Comparison of ENCODE assay signal across 17 cellular contexts in the genomic region with DNA sequence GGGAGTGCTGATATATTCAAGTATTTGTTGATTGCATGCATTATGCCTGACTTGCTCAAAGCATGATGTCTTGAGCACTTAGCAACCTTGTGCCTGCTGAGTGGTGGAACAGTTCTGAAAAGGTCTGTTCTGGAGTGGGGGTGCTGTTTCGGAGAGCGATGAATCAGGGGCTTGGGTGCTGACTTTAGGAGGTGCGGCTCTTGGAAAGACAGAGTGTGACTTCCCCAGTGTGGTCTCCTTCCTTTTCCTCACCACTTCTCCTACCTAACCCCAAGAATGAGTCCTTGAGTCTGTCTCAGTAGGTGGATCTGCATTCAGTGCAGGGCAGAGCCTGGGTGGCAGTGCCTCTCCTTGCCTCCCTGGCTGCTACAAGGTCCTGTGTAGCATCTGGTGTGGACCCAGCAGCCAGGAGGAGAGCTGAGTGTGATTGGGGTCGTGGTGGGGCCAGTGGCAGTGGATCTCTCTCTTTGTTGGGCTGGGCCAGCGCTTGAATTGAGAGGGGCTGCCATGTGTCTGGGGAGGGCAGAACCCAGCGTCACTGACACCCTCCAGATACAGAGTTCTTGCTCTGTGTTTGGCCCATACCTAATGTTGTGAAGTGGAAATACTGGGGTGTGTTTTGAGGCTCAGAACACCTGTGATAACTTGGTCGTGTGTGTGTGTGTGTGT. TPM values are rescaled to one million over a fixed set of nuclear protein-coding genes. Genes with fewer than 3 reads are reported as not detected.
DNase-seq lines count a peak whose midpoint lies in the region; ATAC-seq and TF ChIP-seq lines count a peak whose summit lies in the region.
"Had no signal": no experiment of that assay in that cellular context is flagged by ENCODE, and none has a peak within 500 bp of the region (broad histone marks: within the 10 kb centered on the region; RNA-seq: fewer than 3 reads in every experiment).

No MANE protein-coding gene starts in this region.

- ATAC-seq in HG02970 (IDR thresholded peaks at IDR 0.05; ENCODE audit: low FRiP score, unreplicated experiment), result no peak

- peak overlapping the region; percentile 90 for H3K27ac ChIP-seq in left ventricle myocardium inferior (replicated peaks)
- H3K27ac ChIP-seq in ovary, result no peak overlapping the region
- H3K27ac ChIP-seq: colonic mucosa, neural progenitor cell had no signal

- no peaks in the 10 kb centered on the region for H3K36me3 ChIP-seq in left ventricle myocardium inferior
- H3K36me3 ChIP-seq in ovary, result no peaks in the 10 kb centered on the region
- H3K36me3 ChIP-seq: colonic mucosa, lower lobe of right lung, neural progenitor cell had no signal

- intact Hi-C loops in left ventricle myocardium inferior (cut with micrococcal nuclease), result no loop called here
- intact Hi-C loops in ovary (cut with DNase I), result loop anchor here in 1 of 4 donors (5.0 kb wide), 1 partner anchor 34 kb away; a partner anchor contains a TSS

- WGBS in ovary, 3 donors, result 69 to 77% (median 70%) methylated on average over 7 of the region's 7 CpGs

- peak; percentile 86 for DNase-seq in GF-D8 (lab: John Stamatoyannopoulos, UW)
- DNase-seq in NB4 (ENCODE audit: low read depth), result peak; percentile 76
- DNase-seq in left ventricle myocardium inferior, result no peak
- peak in 3 of 5 donors; percentile 21 to 33 (median 31) for DNase-seq in ovary
- DNase-seq in T-helper 2 cell, result no peak
- DNase-seq in H4 (ENCODE audit: low spot score), result no peak
- DNase-seq: activated gamma-delta T cell treated with Interleukin-2 at 50 U/mL for 16 hours; colonic mucosa; HCEC 1CT; lower lobe of right lung; NCI-H1105; NCI-H2171; RPMI8226; stimulated activated CD4-positive, alpha-beta T cell treated with anti-CD3 and anti-CD28 coated beads, Interleukin-1b, Interleukin-23, amount 100 ng/mL, for 48 hours; T-helper 1 cell had no signal

- H3K9me3 ChIP-seq in left ventricle myocardium inferior (replicated peaks), result no peaks in the 10 kb centered on the region
- H3K9me3 ChIP-seq in ovary, result no peaks in the 10 kb centered on the region
- H3K9me3 ChIP-seq: colonic mucosa, lower lobe of right lung had no signal

- H3K4me3 ChIP-seq in NB4 (ENCODE audit: low read depth, low read length) (peak overlapping the region; percentile 45), left ventricle myocardium inferior (no peak overlapping the region), ovary (no peak overlapping the region)
- H3K4me3 ChIP-seq: colonic mucosa, lower lobe of right lung, neural progenitor cell had no signal

- H3K27me3 ChIP-seq in left ventricle myocardium inferior (ENCODE audit: low read depth), result no peaks in the 10 kb centered on the region
- H3K27me3 ChIP-seq in ovary, result no peaks in the 10 kb centered on the region
- H3K27me3 ChIP-seq: colonic mucosa, neural progenitor cell had no signal

- H3K4me1 ChIP-seq in left ventricle myocardium inferior (peaks cover 75% of the 10 kb centered on the region), ovary (ENCODE audit: insufficient read depth) (peaks cover 37% of the 10 kb centered on the region)

- TF ChIP-seq CTCF in NB4 (IDR thresholded peaks at IDR 0.05; ENCODE audit: low read depth, low read length) (no peak), left ventricle myocardium inferior (IDR thresholded peaks at IDR 0.05; ENCODE audit: borderline replicate concordance) (no peak), ovary (IDR thresholded peaks at IDR 0.05) (no peak)

- TF ChIP-seq POLR2A in NB4 (IDR thresholded peaks at IDR 0.05; ENCODE audit: extremely low read depth, insufficient read length) (no peak), ovary (IDR thresholded peaks at IDR 0.05) (no peak)

- no peak for TF ChIP-seq EP300 in ovary (IDR thresholded peaks at IDR 0.05)

RNA-seq across cellular contexts. Expression of a gene that starts 35.9 kb away (rescaled TPM):
- total RNA-seq in left ventricle myocardium inferior (61.7 TPM), ovary (100 to 1,000 TPM in 4 of 7 donors, 10 to 100 TPM in 3; 75.8 to 300 (median 135) TPM)
- 100 to 1,000 TPM; 117 to 120 TPM for polyA plus RNA-seq in ovary
- total RNA-seq in H4 (2014; rRNA removed; shearing (Covaris generic)), result 49.8 and 55.9 TPM in 2 replicates

Comparison
In these comparisons a context has a peak if more than half of its experiments do, and no peak if none do; other contexts are left out.
1. DNase-seq: peak in GF-D8 (single experiment), NB4 (single experiment) and ovary (3 of 5); none in left ventricle myocardium inferior (single experiment), T-helper 2 cell (0 of 5) and H4 (single experiment).